ENCODE assay signal across 1 cellular context in genomic region chr2:237572021-237572741, GRCh38.
TF ChIP-seq lines count a peak whose summit lies in the region.

No MANE protein-coding gene starts in this region.

TF ChIP-seq in HepG2, 621 proteins besides CTCF, POLR2A, EP300 and RAD21 (continued from another document and continues in another):
- no peak for TF ChIP-seq AFF4 (CRISPR knock-in tag; IDR thresholded peaks at IDR 0.05)
- peak; percentile 84; the same call in 1 of the 2 replicates for TF ChIP-seq ZNF839 (CRISPR knock-in tag; IDR thresholded peaks at IDR 0.05; ENCODE audit: borderline replicate concordance)
- TF ChIP-seq CENPX (CRISPR knock-in tag; IDR thresholded peaks at IDR 0.05) = no peak
- TF ChIP-seq, protein P1, sequence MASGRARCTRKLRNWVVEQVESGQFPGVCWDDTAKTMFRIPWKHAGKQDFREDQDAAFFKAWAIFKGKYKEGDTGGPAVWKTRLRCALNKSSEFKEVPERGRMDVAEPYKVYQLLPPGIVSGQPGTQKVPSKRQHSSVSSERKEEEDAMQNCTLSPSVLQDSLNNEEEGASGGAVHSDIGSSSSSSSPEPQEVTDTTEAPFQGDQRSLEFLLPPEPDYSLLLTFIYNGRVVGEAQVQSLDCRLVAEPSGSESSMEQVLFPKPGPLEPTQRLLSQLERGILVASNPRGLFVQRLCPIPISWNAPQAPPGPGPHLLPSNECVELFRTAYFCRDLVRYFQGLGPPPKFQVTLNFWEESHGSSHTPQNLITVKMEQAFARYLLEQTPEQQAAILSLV (CRISPR knock-in tag; IDR thresholded peaks at IDR 0.05; ENCODE audit: borderline replicate concordance) = 0 out of 2 replicates have a peak, but pooled peaks have one; percentile 25
- no peak for TF ChIP-seq SRSF4 (IDR thresholded peaks at IDR 0.05; ENCODE audit: low read depth, low read length, poor library complexity, severe bottlenecking)
- TF ChIP-seq ZNF543 (CRISPR knock-in tag; IDR thresholded peaks at IDR 0.05) = no peak
- TF ChIP-seq KLF6 (CRISPR knock-in tag; IDR thresholded peaks at IDR 0.05) = 0 out of 2 replicates have a peak, but pooled peaks have one; percentile 53
- TF ChIP-seq, protein P2, sequence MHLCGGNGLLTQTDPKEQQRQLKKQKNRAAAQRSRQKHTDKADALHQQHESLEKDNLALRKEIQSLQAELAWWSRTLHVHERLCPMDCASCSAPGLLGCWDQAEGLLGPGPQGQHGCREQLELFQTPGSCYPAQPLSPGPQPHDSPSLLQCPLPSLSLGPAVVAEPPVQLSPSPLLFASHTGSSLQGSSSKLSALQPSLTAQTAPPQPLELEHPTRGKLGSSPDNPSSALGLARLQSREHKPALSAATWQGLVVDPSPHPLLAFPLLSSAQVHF (CRISPR knock-in tag; IDR thresholded peaks at IDR 0.05) = no peak
- TF ChIP-seq, protein P3, sequence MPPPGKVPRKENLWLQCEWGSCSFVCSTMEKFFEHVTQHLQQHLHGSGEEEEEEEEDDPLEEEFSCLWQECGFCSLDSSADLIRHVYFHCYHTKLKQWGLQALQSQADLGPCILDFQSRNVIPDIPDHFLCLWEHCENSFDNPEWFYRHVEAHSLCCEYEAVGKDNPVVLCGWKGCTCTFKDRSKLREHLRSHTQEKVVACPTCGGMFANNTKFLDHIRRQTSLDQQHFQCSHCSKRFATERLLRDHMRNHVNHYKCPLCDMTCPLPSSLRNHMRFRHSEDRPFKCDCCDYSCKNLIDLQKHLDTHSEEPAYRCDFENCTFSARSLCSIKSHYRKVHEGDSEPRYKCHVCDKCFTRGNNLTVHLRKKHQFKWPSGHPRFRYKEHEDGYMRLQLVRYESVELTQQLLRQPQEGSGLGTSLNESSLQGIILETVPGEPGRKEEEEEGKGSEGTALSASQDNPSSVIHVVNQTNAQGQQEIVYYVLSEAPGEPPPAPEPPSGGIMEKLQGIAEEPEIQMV (CRISPR knock-in tag; IDR thresholded peaks at IDR 0.05; ENCODE audit: low read depth) = peak; percentile 69; the same call in 1 of the 2 replicates
- no peak; the same call in 1 of the 2 replicates for TF ChIP-seq KDM5A (IDR thresholded peaks at IDR 0.05; ENCODE audit: borderline replicate concordance, low read length)
- TF ChIP-seq HCFC1 (IDR thresholded peaks at IDR 0.05; ENCODE audit: low read depth, low read length) = no peak
- no peak for TF ChIP-seq NR2F1 (CRISPR knock-in tag; IDR thresholded peaks at IDR 0.05)
- peak; percentile 81; the same call in 1 of the 2 replicates for TF ChIP-seq ZNF232 (CRISPR knock-in tag; IDR thresholded peaks at IDR 0.05; ENCODE audit: borderline replicate concordance)
- TF ChIP-seq ZNF792 (CRISPR knock-in tag; IDR thresholded peaks at IDR 0.05) = no peak; the same call in 1 of the 2 replicates
- no peak for TF ChIP-seq SMAD9 (CRISPR knock-in tag; IDR thresholded peaks at IDR 0.05)
- TF ChIP-seq, protein P4, sequence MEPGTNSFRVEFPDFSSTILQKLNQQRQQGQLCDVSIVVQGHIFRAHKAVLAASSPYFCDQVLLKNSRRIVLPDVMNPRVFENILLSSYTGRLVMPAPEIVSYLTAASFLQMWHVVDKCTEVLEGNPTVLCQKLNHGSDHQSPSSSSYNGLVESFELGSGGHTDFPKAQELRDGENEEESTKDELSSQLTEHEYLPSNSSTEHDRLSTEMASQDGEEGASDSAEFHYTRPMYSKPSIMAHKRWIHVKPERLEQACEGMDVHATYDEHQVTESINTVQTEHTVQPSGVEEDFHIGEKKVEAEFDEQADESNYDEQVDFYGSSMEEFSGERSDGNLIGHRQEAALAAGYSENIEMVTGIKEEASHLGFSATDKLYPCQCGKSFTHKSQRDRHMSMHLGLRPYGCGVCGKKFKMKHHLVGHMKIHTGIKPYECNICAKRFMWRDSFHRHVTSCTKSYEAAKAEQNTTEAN (CRISPR knock-in tag; conservative IDR thresholded peaks at IDR 0.05) = peak; percentile 44; the same call in 1 of the 2 replicates
- TF ChIP-seq, protein P5, sequence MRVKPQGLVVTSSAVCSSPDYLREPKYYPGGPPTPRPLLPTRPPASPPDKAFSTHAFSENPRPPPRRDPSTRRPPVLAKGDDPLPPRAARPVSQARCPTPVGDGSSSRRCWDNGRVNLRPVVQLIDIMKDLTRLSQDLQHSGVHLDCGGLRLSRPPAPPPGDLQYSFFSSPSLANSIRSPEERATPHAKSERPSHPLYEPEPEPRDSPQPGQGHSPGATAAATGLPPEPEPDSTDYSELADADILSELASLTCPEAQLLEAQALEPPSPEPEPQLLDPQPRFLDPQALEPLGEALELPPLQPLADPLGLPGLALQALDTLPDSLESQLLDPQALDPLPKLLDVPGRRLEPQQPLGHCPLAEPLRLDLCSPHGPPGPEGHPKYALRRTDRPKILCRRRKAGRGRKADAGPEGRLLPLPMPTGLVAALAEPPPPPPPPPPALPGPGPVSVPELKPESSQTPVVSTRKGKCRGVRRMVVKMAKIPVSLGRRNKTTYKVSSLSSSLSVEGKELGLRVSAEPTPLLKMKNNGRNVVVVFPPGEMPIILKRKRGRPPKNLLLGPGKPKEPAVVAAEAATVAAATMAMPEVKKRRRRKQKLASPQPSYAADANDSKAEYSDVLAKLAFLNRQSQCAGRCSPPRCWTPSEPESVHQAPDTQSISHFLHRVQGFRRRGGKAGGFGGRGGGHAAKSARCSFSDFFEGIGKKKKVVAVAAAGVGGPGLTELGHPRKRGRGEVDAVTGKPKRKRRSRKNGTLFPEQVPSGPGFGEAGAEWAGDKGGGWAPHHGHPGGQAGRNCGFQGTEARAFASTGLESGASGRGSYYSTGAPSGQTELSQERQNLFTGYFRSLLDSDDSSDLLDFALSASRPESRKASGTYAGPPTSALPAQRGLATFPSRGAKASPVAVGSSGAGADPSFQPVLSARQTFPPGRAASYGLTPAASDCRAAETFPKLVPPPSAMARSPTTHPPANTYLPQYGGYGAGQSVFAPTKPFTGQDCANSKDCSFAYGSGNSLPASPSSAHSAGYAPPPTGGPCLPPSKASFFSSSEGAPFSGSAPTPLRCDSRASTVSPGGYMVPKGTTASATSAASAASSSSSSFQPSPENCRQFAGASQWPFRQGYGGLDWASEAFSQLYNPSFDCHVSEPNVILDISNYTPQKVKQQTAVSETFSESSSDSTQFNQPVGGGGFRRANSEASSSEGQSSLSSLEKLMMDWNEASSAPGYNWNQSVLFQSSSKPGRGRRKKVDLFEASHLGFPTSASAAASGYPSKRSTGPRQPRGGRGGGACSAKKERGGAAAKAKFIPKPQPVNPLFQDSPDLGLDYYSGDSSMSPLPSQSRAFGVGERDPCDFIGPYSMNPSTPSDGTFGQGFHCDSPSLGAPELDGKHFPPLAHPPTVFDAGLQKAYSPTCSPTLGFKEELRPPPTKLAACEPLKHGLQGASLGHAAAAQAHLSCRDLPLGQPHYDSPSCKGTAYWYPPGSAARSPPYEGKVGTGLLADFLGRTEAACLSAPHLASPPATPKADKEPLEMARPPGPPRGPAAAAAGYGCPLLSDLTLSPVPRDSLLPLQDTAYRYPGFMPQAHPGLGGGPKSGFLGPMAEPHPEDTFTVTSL (CRISPR knock-in tag; IDR thresholded peaks at IDR 0.05; ENCODE audit: borderline replicate concordance) = no peak
- no peak for TF ChIP-seq HBP1 (CRISPR knock-in tag; IDR thresholded peaks at IDR 0.05; ENCODE audit: low read depth)
- TF ChIP-seq, protein P6, sequence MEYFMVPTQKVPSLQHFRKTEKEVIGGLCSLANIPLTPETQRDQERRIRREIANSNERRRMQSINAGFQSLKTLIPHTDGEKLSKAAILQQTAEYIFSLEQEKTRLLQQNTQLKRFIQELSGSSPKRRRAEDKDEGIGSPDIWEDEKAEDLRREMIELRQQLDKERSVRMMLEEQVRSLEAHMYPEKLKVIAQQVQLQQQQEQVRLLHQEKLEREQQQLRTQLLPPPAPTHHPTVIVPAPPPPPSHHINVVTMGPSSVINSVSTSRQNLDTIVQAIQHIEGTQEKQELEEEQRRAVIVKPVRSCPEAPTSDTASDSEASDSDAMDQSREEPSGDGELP (IDR thresholded peaks at IDR 0.05; ENCODE audit: borderline replicate concordance, low read depth) = peak; percentile 28; the same call in 1 of the 2 replicates
- TF ChIP-seq MAF1 (CRISPR knock-in tag; IDR thresholded peaks at IDR 0.05; ENCODE audit: borderline replicate concordance) = no peak
- TF ChIP-seq ZSCAN9 (CRISPR knock-in tag; IDR thresholded peaks at IDR 0.05; ENCODE audit: borderline replicate concordance) = peak; percentile 72; the same call in 1 of the 2 replicates
- TF ChIP-seq ZNF605 (CRISPR knock-in tag; IDR thresholded peaks at IDR 0.05) = 0 out of 2 replicates have a peak, but pooled peaks have one; percentile 48
- no peak for TF ChIP-seq NAIF1 (CRISPR knock-in tag; IDR thresholded peaks at IDR 0.05; ENCODE audit: borderline replicate concordance)
- TF ChIP-seq ZNF660 (CRISPR knock-in tag; IDR thresholded peaks at IDR 0.05; ENCODE audit: borderline replicate concordance, low read depth) = no peak
- no peak for TF ChIP-seq ZNF703 (CRISPR knock-in tag; IDR thresholded peaks at IDR 0.05; ENCODE audit: borderline replicate concordance)
- peak; percentile 67; the same call in 1 of the 2 replicates for TF ChIP-seq ZNF788 (CRISPR knock-in tag; IDR thresholded peaks at IDR 0.05; ENCODE audit: borderline replicate concordance)
- no peak for TF ChIP-seq HNRNPK (IDR thresholded peaks at IDR 0.05; ENCODE audit: low read depth, low read length, poor library complexity, severe bottlenecking)
- peak; percentile 60 for TF ChIP-seq AGO2 (optimal IDR thresholded peaks at IDR 0.05; ENCODE audit: low read depth, low read length)
- TF ChIP-seq DR1 (CRISPR knock-in tag; IDR thresholded peaks at IDR 0.05) = no peak
- TF ChIP-seq ZNF343 (CRISPR knock-in tag; IDR thresholded peaks at IDR 0.05) = no peak
- 0 out of 2 replicates have a peak, but pooled peaks have one; percentile 46 for TF ChIP-seq ZBTB38 (CRISPR knock-in tag; IDR thresholded peaks at IDR 0.05)
- TF ChIP-seq SP1 (IDR thresholded peaks at IDR 0.05) = no peak
- TF ChIP-seq SP1 (CRISPR knock-in tag; IDR thresholded peaks at IDR 0.05) = 0 out of 2 replicates have a peak, but pooled peaks have one; percentile 32
- TF ChIP-seq, protein P7, sequence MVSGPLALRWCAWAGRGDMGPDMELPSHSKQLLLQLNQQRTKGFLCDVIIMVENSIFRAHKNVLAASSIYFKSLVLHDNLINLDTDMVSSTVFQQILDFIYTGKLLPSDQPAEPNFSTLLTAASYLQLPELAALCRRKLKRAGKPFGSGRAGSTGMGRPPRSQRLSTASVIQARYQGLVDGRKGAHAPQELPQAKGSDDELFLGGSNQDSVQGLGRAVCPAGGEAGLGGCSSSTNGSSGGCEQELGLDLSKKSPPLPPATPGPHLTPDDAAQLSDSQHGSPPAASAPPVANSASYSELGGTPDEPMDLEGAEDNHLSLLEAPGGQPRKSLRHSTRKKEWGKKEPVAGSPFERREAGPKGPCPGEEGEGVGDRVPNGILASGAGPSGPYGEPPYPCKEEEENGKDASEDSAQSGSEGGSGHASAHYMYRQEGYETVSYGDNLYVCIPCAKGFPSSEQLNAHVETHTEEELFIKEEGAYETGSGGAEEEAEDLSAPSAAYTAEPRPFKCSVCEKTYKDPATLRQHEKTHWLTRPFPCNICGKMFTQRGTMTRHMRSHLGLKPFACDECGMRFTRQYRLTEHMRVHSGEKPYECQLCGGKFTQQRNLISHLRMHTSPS (CRISPR knock-in tag; IDR thresholded peaks at IDR 0.05; ENCODE audit: low read depth) = 0 out of 2 replicates have a peak, but pooled peaks have one; percentile 32
- peak; percentile 51; the same call in 1 of the 2 replicates for TF ChIP-seq ESRRA (CRISPR knock-in tag; IDR thresholded peaks at IDR 0.05; ENCODE audit: low read depth)
- no peak for TF ChIP-seq ZNF260 (CRISPR knock-in tag; IDR thresholded peaks at IDR 0.05; ENCODE audit: borderline replicate concordance, low read depth)
- TF ChIP-seq ZSCAN12 (CRISPR knock-in tag; IDR thresholded peaks at IDR 0.05) = peak; percentile 62; the same call in 1 of the 2 replicates
- TF ChIP-seq ZMYM4 (CRISPR knock-in tag; IDR thresholded peaks at IDR 0.05) = peak; percentile 78
- TF ChIP-seq ATF7 (IDR thresholded peaks at IDR 0.05) = no peak
- no peak for TF ChIP-seq ATF7 (CRISPR knock-in tag; IDR thresholded peaks at IDR 0.05)
- TF ChIP-seq ZNF33A (CRISPR knock-in tag; IDR thresholded peaks at IDR 0.05; ENCODE audit: borderline replicate concordance) = 0 out of 2 replicates have a peak, but pooled peaks have one; percentile 61
- TF ChIP-seq, protein P8, sequence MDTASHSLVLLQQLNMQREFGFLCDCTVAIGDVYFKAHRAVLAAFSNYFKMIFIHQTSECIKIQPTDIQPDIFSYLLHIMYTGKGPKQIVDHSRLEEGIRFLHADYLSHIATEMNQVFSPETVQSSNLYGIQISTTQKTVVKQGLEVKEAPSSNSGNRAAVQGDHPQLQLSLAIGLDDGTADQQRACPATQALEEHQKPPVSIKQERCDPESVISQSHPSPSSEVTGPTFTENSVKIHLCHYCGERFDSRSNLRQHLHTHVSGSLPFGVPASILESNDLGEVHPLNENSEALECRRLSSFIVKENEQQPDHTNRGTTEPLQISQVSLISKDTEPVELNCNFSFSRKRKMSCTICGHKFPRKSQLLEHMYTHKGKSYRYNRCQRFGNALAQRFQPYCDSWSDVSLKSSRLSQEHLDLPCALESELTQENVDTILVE (CRISPR knock-in tag; IDR thresholded peaks at IDR 0.05) = no peak
- no peak for TF ChIP-seq KLF15 (CRISPR knock-in tag; IDR thresholded peaks at IDR 0.05; ENCODE audit: borderline replicate concordance)
